ENCODE assay signal across 10 cellular contexts in the genomic region with DNA sequence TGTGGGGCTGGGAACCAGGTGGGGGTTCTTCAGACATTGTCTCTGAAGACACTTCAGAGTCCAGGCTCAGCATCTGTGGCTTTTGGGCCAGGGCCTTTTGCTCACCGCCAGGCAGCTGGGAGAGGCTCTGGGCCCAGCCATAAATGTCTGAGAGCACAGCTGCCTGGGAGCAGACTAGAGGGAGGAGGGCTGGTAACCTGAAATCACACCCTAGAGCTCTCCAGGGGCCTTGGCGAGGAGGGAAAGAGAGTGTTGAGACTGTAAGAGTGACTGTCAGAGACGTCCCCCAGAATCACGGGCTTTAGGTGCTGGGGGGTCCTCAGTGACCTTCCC. TPM values are rescaled to one million over a fixed set of nuclear protein-coding genes. Genes with fewer than 3 reads are reported as not detected.
DNase-seq lines count a peak whose midpoint lies in the region; TF ChIP-seq lines count a peak whose summit lies in the region.
"Had no signal": no experiment of that assay in that cellular context is flagged by ENCODE, and none has a peak within 500 bp of the region (broad histone marks: within the 10 kb centered on the region; RNA-seq: fewer than 3 reads in every experiment).

No MANE protein-coding gene starts in this region.

- no peaks in the 10 kb centered on the region for H3K27me3 Mint-ChIP-seq in activated T-cell treated with anti-CD3 and anti-CD28 coated beads, Interleukin-2, amount 50 U/mL, for 24 hours
- no peaks in the 10 kb centered on the region for H3K27me3 Mint-ChIP-seq in activated T-helper 1 cell treated with anti-CD3 and anti-CD28 coated beads, Interleukin-12 subunit alpha, Interleukin-12 subunit beta, Interleukin-2, Interleukin-4 antibody, amounts not matched to agents 30 ng/mL and 10 ng/mL and 1 ng/mL, durations not matched to agents 14 hours and 24 hours and 36 hours (ENCODE audit: insufficient read depth)

- 8% methylated on average over 4 of the region's 4 CpGs; no CpG with 5 or more reads in 1 of the 2 donors for WGBS in transverse colon (ENCODE audit: low coverage in 1 of 2), 2 donors

- peaks cover 59% of the 10 kb centered on the region for H3K36me3 Mint-ChIP-seq in activated T-cell treated with anti-CD3 and anti-CD28 coated beads, Interleukin-2, amount 50 U/mL, for 24 hours (ENCODE audit: low read depth)
- H3K36me3 Mint-ChIP-seq in activated T-helper 1 cell treated with anti-CD3 and anti-CD28 coated beads, Interleukin-12 subunit alpha, Interleukin-12 subunit beta, Interleukin-2, Interleukin-4 antibody, amounts not matched to agents 30 ng/mL and 10 ng/mL and 1 ng/mL, durations not matched to agents 14 hours and 24 hours and 36 hours (ENCODE audit: low read depth), result peaks cover 8% of the 10 kb centered on the region

- in situ Hi-C loops in transverse colon (cut with MboI; ENCODE audit: low pct_ligation_motif_present in 1 of 4, low pct_unique_long_range_greater_than_20kb in 1 of 4, low sequenced_read_pairs in 3 of 4), result no loop called here

- TF ChIP-seq CTCF in transverse colon (IDR thresholded peaks at IDR 0.05), result no peak

- peaks cover 0 to 6% (median 2%) of the 10 kb centered on the region in 4 donors for H3K36me3 ChIP-seq in transverse colon

- H3K27ac Mint-ChIP-seq in activated T-cell treated with anti-CD3 and anti-CD28 coated beads, Interleukin-2, amount 50 U/mL, for 24 hours, result peak overlapping the region; percentile 96
- H3K27ac Mint-ChIP-seq in activated T-helper 1 cell treated with anti-CD3 and anti-CD28 coated beads, Interleukin-12 subunit alpha, Interleukin-12 subunit beta, Interleukin-2, Interleukin-4 antibody, amounts not matched to agents 30 ng/mL and 10 ng/mL and 1 ng/mL, durations not matched to agents 14 hours and 24 hours and 36 hours, result peak overlapping the region; percentile 90

- no peaks in the 10 kb centered on the region for H3K9me3 ChIP-seq in transverse colon

- peak overlapping the region; percentile 88 for H3K4me3 Mint-ChIP-seq in activated T-cell treated with anti-CD3 and anti-CD28 coated beads, Interleukin-2, amount 50 U/mL, for 24 hours
- peak overlapping the region; percentile 87 for H3K4me3 Mint-ChIP-seq in activated T-helper 1 cell treated with anti-CD3 and anti-CD28 coated beads, Interleukin-12 subunit alpha, Interleukin-12 subunit beta, Interleukin-2, Interleukin-4 antibody, amounts not matched to agents 30 ng/mL and 10 ng/mL and 1 ng/mL, durations not matched to agents 14 hours and 24 hours and 36 hours

- peak overlapping the region; percentile 66 for H3K27ac ChIP-seq in layer of hippocampus (ENCODE audit: low read depth, low read length)
- H3K27ac ChIP-seq in transverse colon, result peak overlapping the region; percentile 80 to 93 (median 88)

- peaks cover 35 to 67% (median 63%) of the 10 kb centered on the region in 4 donors for H3K4me1 ChIP-seq in transverse colon

- H3K4me3 ChIP-seq in transverse colon, result peak overlapping the region in 3 of 4 donors; percentile 41 to 55 (median 42)

- peaks cover 55% of the 10 kb centered on the region for H3K4me1 Mint-ChIP-seq in activated T-cell treated with anti-CD3 and anti-CD28 coated beads, Interleukin-2, amount 50 U/mL, for 24 hours (ENCODE audit: low read depth)
- peaks cover 32% of the 10 kb centered on the region for H3K4me1 Mint-ChIP-seq in activated T-helper 1 cell treated with anti-CD3 and anti-CD28 coated beads, Interleukin-12 subunit alpha, Interleukin-12 subunit beta, Interleukin-2, Interleukin-4 antibody, amounts not matched to agents 30 ng/mL and 10 ng/mL and 1 ng/mL, durations not matched to agents 14 hours and 24 hours and 36 hours (ENCODE audit: low read depth)

- no peak for DNase-seq in activated T-cell treated with anti-CD3 and anti-CD28 coated beads, Interleukin-2, amount 50 U/mL, for 24 hours
- DNase-seq in activated T-cell treated with anti-CD3 and anti-CD28 coated beads, Interleukin-2, amount 50 U/mL, for 1 hour, result no peak
- DNase-seq in activated T-helper 1 cell treated with anti-CD3 and anti-CD28 coated beads, Interleukin-12 subunit alpha, Interleukin-12 subunit beta, Interleukin-2, Interleukin-4 antibody, amounts not matched to agents 30 ng/mL and 10 ng/mL and 1 ng/mL, durations not matched to agents 14 hours and 24 hours and 36 hours (ENCODE audit: low spot score), result no peak
- DNase-seq in transverse colon, result peak; percentile 47
- DNase-seq in SKM-1 (lab: John Stamatoyannopoulos, UW; ENCODE audit: unreplicated experiment), result no peak
- no peak for DNase-seq in erythroblast (lab: John Stamatoyannopoulos, UW)
- no peak for DNase-seq in HuH-7 (ENCODE audit: low spot score)
- DNase-seq: T1000 had no signal

- H3K27me3 ChIP-seq in layer of hippocampus (ENCODE audit: control insufficient read depth, insufficient read depth, low read length), result no peaks in the 10 kb centered on the region
- H3K27me3 ChIP-seq in transverse colon, result no peaks in the 10 kb centered on the region

- H3K9me3 Mint-ChIP-seq in activated T-cell treated with anti-CD3 and anti-CD28 coated beads, Interleukin-2, amount 50 U/mL, for 24 hours, result no peaks in the 10 kb centered on the region
- H3K9me3 Mint-ChIP-seq in activated T-helper 1 cell treated with anti-CD3 and anti-CD28 coated beads, Interleukin-12 subunit alpha, Interleukin-12 subunit beta, Interleukin-2, Interleukin-4 antibody, amounts not matched to agents 30 ng/mL and 10 ng/mL and 1 ng/mL, durations not matched to agents 14 hours and 24 hours and 36 hours, result no peaks in the 10 kb centered on the region

- TF ChIP-seq POLR2A in transverse colon (IDR thresholded peaks at IDR 0.05), result no peak
- no peak for TF ChIP-seq POLR2A in erythroblast (IDR thresholded peaks at IDR 0.05; ENCODE audit: low read length)

- TF ChIP-seq EP300 in transverse colon (IDR thresholded peaks at IDR 0.05; ENCODE audit: low read depth), result no peak

- intact Hi-C loops in activated T-helper 1 cell treated with anti-CD3 and anti-CD28 coated beads, Interleukin-12 subunit alpha, Interleukin-12 subunit beta, Interleukin-2, Interleukin-4 antibody, amounts not matched to agents 30 ng/mL and 10 ng/mL and 1 ng/mL, durations not matched to agents 14 hours and 24 hours and 36 hours (cut with micrococcal nuclease), result loop anchor here (1.0 to 5.0 kb wide), 7 partner anchors 10 to 338 kb away; a partner anchor contains a TSS
- intact Hi-C loops in transverse colon (cut with DNase I; ENCODE audit: low total_unique reads), result no loop called here

RNA-seq across cellular contexts. Expression of a gene that starts 4.1 kb away (rescaled TPM):
- 94.1 and 96.8 TPM in 2 replicates for total RNA-seq in activated T-helper 1 cell treated with anti-CD3 and anti-CD28 coated beads, Interleukin-12 subunit alpha, Interleukin-12 subunit beta, Interleukin-2, Interleukin-4 antibody, amounts not matched to agents 30 ng/mL and 10 ng/mL and 1 ng/mL, durations not matched to agents 14 hours and 24 hours and 36 hours
- 100 to 1,000 TPM in 1 of 4 donors, 10 to 100 TPM in 3; 40.6 to 109 (median 69.4) TPM for total RNA-seq in transverse colon

RNA-seq across cellular contexts. Expression of a gene that starts 11.0 kb away (rescaled TPM):
- total RNA-seq in activated T-helper 1 cell treated with anti-CD3 and anti-CD28 coated beads, Interleukin-12 subunit alpha, Interleukin-12 subunit beta, Interleukin-2, Interleukin-4 antibody, amounts not matched to agents 30 ng/mL and 10 ng/mL and 1 ng/mL, durations not matched to agents 14 hours and 24 hours and 36 hours, result 23.7 and 25.9 TPM in 2 replicates
- total RNA-seq in transverse colon, result 10 to 100 TPM; 27.3 to 91.3 (median 35.1) TPM

RNA-seq across cellular contexts. Expression of a gene that starts 19.3 kb away (rescaled TPM):
- total RNA-seq in activated T-helper 1 cell treated with anti-CD3 and anti-CD28 coated beads, Interleukin-12 subunit alpha, Interleukin-12 subunit beta, Interleukin-2, Interleukin-4 antibody, amounts not matched to agents 30 ng/mL and 10 ng/mL and 1 ng/mL, durations not matched to agents 14 hours and 24 hours and 36 hours, result 0.36 and 0.64 TPM in 2 replicates
- total RNA-seq in transverse colon, result under 1 TPM in 1 of 4 donors, not detected in 3; 0.32 TPM
- total RNA-seq: renal cortical epithelial cell had no signal

RNA-seq across cellular contexts. Expression of a gene that starts 55.0 kb away (rescaled TPM):
- total RNA-seq in activated T-helper 1 cell treated with anti-CD3 and anti-CD28 coated beads, Interleukin-12 subunit alpha, Interleukin-12 subunit beta, Interleukin-2, Interleukin-4 antibody, amounts not matched to agents 30 ng/mL and 10 ng/mL and 1 ng/mL, durations not matched to agents 14 hours and 24 hours and 36 hours, result 52.1 and 54.6 TPM in 2 replicates
- total RNA-seq in transverse colon, result 100 to 1,000 TPM in 1 of 4 donors, 10 to 100 TPM in 3; 43.8 to 110 (median 73.1) TPM
